ENCODE assay signal across 1 cellular context in the genomic region with DNA sequence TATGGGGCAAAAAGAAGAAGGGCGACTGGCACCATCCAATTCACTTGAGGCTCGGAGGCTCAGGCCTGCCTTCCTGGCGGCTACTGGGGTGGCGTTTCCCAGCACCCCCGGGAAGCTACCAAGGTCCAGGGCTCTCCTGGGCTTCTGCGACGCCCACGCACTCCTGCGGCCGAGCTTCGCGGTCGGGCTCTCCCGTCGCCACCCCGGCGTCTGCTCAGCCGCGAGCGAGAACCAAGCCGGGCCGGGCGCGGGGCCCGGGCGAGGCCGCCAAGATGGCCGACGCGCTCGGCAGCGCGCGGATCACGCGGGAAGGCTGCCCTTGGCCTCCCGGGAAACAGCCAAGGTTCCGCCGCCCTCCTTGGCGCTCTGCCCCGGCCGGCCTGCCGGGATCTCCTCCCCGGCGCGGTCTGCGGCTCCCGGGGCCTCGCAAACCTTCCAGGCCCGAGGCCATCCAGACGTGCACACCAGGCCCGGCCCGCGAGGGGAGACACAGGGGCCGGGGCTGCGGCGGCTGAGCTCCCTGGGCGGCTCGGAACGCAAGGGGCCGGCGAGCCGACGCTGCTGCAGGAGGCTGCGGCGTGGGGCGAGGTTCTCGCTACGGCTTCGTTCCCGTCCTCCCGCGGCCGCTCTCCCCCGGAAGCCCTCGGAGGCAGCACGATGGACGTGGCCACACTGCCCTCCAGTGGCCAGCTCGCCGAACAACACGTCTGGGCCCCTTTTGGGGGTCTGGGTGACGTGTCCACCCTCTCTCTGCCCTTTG.
TF ChIP-seq lines count a peak whose summit lies in the region.

No MANE protein-coding gene starts in this region.

TF ChIP-seq in HepG2, 621 proteins besides CTCF, POLR2A, EP300 and RAD21 (continued from another document and continues in another):
- TF ChIP-seq TOE1 (CRISPR knock-in tag; IDR thresholded peaks at IDR 0.05) (peak; percentile 37; the same call in 1 of the 2 replicates), DNMT3B (CRISPR knock-in tag; conservative IDR thresholded peaks at IDR 0.05) (0 out of 2 replicates have a peak, but pooled peaks have one; percentile 36), TARDBP (CRISPR knock-in tag; IDR thresholded peaks at IDR 0.05) (peak; percentile 82), SOX6 (IDR thresholded peaks at IDR 0.05) (no peak), SOX6 (CRISPR knock-in tag; IDR thresholded peaks at IDR 0.05) (peak; percentile 67), NR3C1 (CRISPR knock-in tag; IDR thresholded peaks at IDR 0.05) (no peak), FOXM1 (CRISPR knock-in tag; IDR thresholded peaks at IDR 0.05) (no peak), ZBTB1 (CRISPR knock-in tag; IDR thresholded peaks at IDR 0.05; ENCODE audit: borderline replicate concordance) (no peak), ZNF331 (CRISPR knock-in tag; IDR thresholded peaks at IDR 0.05) (peak; percentile 38; the same call in 1 of the 2 replicates), ZNF616 (CRISPR knock-in tag; IDR thresholded peaks at IDR 0.05; ENCODE audit: low read depth) (peak; percentile 70; the same call in 1 of the 2 replicates), ZNF263 (CRISPR knock-in tag; IDR thresholded peaks at IDR 0.05) (peak; percentile 87), ZNF572 (CRISPR knock-in tag; IDR thresholded peaks at IDR 0.05) (no peak), NFE2L1 (CRISPR knock-in tag; IDR thresholded peaks at IDR 0.05; ENCODE audit: borderline replicate concordance) (no peak), ZFP90 (CRISPR knock-in tag; IDR thresholded peaks at IDR 0.05; ENCODE audit: borderline replicate concordance) (no peak; the same call in 1 of the 2 replicates), KAT7 (CRISPR knock-in tag; IDR thresholded peaks at IDR 0.05; ENCODE audit: borderline replicate concordance) (peak; percentile 53; the same call in 1 of the 2 replicates)
- TF ChIP-seq, protein P1, sequence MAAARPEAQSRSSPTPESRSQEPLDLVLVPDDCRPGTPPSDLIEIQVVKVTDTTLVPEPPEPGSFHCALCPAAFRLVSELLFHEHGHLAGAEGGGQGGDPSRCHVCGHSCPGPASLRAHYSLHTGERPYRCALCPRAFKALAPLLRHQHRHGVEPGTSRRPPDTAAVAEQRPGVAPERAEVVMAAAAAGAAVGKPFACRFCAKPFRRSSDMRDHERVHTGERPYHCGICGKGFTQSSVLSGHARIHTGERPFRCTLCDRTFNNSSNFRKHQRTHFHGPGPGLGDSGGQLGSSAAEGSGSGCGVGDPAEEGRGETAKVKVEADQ (CRISPR knock-in tag; IDR thresholded peaks at IDR 0.05; ENCODE audit: borderline replicate concordance) = peak; percentile 48; the same call in 1 of the 2 replicates
- TF ChIP-seq, protein P2, sequence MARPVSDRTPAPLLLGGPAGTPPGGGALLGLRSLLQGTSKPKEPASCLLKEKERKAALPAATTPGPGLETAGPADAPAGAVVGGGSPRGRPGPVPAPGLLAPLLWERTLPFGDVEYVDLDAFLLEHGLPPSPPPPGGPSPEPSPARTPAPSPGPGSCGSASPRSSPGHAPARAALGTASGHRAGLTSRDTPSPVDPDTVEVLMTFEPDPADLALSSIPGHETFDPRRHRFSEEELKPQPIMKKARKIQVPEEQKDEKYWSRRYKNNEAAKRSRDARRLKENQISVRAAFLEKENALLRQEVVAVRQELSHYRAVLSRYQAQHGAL (CRISPR knock-in tag; IDR thresholded peaks at IDR 0.05; ENCODE audit: not compliant biosample characterization) = no peak
- TF ChIP-seq, protein P3, sequence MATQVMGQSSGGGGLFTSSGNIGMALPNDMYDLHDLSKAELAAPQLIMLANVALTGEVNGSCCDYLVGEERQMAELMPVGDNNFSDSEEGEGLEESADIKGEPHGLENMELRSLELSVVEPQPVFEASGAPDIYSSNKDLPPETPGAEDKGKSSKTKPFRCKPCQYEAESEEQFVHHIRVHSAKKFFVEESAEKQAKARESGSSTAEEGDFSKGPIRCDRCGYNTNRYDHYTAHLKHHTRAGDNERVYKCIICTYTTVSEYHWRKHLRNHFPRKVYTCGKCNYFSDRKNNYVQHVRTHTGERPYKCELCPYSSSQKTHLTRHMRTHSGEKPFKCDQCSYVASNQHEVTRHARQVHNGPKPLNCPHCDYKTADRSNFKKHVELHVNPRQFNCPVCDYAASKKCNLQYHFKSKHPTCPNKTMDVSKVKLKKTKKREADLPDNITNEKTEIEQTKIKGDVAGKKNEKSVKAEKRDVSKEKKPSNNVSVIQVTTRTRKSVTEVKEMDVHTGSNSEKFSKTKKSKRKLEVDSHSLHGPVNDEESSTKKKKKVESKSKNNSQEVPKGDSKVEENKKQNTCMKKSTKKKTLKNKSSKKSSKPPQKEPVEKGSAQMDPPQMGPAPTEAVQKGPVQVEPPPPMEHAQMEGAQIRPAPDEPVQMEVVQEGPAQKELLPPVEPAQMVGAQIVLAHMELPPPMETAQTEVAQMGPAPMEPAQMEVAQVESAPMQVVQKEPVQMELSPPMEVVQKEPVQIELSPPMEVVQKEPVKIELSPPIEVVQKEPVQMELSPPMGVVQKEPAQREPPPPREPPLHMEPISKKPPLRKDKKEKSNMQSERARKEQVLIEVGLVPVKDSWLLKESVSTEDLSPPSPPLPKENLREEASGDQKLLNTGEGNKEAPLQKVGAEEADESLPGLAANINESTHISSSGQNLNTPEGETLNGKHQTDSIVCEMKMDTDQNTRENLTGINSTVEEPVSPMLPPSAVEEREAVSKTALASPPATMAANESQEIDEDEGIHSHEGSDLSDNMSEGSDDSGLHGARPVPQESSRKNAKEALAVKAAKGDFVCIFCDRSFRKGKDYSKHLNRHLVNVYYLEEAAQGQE (IDR thresholded peaks at IDR 0.05; ENCODE audit: borderline replicate concordance in 1 of 2, low read depth in 1 of 2, low read length in 2 of 2) = no peak
- TF ChIP-seq, protein P4, sequence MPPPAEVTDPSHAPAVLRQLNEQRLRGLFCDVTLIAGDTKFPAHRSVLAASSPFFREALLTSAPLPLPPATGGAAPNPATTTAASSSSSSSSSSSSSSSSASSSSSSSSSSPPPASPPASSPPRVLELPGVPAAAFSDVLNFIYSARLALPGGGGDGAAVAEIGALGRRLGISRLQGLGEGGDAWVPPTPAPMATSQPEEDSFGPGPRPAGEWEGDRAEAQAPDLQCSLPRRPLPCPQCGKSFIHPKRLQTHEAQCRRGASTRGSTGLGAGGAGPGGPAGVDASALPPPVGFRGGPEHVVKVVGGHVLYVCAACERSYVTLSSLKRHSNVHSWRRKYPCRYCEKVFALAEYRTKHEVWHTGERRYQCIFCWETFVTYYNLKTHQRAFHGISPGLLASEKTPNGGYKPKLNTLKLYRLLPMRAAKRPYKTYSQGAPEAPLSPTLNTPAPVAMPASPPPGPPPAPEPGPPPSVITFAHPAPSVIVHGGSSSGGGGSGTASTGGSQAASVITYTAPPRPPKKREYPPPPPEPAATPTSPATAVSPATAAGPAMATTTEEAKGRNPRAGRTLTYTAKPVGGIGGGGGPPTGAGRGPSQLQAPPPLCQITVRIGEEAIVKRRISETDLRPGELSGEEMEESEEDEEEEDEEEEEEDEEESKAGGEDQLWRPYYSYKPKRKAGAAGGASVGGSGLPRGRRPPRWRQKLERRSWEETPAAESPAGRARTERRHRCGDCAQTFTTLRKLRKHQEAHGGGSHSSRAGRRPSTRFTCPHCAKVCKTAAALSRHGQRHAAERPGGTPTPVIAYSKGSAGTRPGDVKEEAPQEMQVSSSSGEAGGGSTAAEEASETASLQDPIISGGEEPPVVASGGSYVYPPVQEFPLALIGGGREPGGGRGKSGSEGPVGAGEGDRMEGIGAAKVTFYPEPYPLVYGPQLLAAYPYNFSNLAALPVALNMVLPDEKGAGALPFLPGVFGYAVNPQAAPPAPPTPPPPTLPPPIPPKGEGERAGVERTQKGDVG (CRISPR knock-in tag; IDR thresholded peaks at IDR 0.05; ENCODE audit: borderline replicate concordance) = 0 out of 2 replicates have a peak, but pooled peaks have one; percentile 51
- TF ChIP-seq, protein P5, sequence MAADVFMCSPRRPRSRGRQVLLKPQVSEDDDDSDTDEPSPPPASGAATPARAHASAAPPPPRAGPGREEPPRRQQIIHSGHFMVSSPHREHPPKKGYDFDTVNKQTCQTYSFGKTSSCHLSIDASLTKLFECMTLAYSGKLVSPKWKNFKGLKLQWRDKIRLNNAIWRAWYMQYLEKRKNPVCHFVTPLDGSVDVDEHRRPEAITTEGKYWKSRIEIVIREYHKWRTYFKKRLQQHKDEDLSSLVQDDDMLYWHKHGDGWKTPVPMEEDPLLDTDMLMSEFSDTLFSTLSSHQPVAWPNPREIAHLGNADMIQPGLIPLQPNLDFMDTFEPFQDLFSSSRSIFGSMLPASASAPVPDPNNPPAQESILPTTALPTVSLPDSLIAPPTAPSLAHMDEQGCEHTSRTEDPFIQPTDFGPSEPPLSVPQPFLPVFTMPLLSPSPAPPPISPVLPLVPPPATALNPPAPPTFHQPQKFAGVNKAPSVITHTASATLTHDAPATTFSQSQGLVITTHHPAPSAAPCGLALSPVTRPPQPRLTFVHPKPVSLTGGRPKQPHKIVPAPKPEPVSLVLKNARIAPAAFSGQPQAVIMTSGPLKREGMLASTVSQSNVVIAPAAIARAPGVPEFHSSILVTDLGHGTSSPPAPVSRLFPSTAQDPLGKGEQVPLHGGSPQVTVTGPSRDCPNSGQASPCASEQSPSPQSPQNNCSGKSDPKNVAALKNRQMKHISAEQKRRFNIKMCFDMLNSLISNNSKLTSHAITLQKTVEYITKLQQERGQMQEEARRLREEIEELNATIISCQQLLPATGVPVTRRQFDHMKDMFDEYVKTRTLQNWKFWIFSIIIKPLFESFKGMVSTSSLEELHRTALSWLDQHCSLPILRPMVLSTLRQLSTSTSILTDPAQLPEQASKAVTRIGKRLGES (CRISPR knock-in tag; IDR thresholded peaks at IDR 0.05; ENCODE audit: borderline replicate concordance) = no peak
- TF ChIP-seq, protein P6, sequence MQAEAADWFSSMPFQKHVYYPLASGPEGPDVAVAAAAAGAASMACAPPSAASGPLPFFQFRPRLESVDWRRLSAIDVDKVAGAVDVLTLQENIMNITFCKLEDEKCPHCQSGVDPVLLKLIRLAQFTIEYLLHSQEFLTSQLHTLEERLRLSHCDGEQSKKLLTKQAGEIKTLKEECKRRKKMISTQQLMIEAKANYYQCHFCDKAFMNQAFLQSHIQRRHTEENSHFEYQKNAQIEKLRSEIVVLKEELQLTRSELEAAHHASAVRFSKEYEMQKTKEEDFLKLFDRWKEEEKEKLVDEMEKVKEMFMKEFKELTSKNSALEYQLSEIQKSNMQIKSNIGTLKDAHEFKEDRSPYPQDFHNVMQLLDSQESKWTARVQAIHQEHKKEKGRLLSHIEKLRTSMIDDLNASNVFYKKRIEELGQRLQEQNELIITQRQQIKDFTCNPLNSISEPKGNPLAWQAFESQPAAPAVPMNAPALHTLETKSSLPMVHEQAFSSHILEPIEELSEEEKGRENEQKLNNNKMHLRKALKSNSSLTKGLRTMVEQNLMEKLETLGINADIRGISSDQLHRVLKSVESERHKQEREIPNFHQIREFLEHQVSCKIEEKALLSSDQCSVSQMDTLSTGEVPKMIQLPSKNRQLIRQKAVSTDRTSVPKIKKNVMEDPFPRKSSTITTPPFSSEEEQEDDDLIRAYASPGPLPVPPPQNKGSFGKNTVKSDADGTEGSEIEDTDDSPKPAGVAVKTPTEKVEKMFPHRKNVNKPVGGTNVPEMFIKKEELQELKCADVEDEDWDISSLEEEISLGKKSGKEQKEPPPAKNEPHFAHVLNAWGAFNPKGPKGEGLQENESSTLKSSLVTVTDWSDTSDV (CRISPR knock-in tag; IDR thresholded peaks at IDR 0.05) = no peak; the same call in 1 of the 2 replicates
- TF ChIP-seq, protein P7, sequence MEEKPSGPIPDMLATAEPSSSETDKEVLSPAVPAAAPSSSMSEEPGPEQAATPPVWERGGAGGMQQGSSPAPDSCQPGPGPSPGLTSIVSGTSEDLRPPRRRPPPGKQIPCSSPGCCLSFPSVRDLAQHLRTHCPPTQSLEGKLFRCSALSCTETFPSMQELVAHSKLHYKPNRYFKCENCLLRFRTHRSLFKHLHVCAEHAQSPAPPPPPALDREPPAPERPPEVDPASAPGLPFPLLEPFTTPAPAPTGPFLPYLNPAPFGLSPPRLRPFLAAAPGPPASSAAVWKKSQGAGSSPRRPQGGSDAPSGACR (CRISPR knock-in tag; IDR thresholded peaks at IDR 0.05) = no peak
- TF ChIP-seq, protein P8, sequence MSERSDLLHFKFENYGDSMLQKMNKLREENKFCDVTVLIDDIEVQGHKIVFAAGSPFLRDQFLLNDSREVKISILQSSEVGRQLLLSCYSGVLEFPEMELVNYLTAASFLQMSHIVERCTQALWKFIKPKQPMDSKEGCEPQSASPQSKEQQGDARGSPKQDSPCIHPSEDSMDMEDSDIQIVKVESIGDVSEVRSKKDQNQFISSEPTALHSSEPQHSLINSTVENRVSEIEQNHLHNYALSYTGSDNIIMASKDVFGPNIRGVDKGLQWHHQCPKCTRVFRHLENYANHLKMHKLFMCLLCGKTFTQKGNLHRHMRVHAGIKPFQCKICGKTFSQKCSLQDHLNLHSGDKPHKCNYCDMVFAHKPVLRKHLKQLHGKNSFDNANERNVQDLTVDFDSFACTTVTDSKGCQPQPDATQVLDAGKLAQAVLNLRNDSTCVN (CRISPR knock-in tag; IDR thresholded peaks at IDR 0.05; ENCODE audit: borderline replicate concordance) = no peak
- TF ChIP-seq, protein P9, sequence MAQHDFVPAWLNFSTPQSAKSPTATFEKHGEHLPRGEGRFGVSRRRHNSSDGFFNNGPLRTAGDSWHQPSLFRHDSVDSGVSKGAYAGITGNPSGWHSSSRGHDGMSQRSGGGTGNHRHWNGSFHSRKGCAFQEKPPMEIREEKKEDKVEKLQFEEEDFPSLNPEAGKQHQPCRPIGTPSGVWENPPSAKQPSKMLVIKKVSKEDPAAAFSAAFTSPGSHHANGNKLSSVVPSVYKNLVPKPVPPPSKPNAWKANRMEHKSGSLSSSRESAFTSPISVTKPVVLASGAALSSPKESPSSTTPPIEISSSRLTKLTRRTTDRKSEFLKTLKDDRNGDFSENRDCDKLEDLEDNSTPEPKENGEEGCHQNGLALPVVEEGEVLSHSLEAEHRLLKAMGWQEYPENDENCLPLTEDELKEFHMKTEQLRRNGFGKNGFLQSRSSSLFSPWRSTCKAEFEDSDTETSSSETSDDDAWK (CRISPR knock-in tag; IDR thresholded peaks at IDR 0.05) = no peak
- TF ChIP-seq, protein P10, sequence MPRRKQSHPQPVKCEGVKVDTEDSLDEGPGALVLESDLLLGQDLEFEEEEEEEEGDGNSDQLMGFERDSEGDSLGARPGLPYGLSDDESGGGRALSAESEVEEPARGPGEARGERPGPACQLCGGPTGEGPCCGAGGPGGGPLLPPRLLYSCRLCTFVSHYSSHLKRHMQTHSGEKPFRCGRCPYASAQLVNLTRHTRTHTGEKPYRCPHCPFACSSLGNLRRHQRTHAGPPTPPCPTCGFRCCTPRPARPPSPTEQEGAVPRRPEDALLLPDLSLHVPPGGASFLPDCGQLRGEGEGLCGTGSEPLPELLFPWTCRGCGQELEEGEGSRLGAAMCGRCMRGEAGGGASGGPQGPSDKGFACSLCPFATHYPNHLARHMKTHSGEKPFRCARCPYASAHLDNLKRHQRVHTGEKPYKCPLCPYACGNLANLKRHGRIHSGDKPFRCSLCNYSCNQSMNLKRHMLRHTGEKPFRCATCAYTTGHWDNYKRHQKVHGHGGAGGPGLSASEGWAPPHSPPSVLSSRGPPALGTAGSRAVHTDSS (CRISPR knock-in tag; conservative IDR thresholded peaks at IDR 0.05) = no peak
